ENCODE assay signal across 26 cellular contexts in the genomic region with DNA sequence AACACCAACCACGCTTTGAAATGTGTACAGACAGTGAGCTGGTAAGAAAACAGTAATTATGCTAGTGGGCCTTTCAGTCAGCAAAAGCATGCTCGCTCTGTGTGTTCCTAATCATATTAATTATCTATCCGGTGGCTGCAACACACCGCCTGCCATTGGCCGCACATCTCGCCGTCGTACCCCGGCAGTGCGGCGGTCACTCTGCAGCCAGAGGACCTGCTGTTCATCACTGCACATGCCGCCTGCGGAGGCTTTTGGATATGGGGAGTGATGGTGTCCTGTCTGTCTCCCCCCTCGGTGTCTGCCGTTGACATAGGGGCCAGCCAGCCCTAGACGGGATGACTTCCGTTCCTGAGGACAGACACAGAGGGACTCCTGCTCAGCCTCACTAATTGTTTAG.
"Had no signal": no experiment of that assay in that cellular context is flagged by ENCODE, and none has a peak within 500 bp of the region (broad histone marks: within the 10 kb centered on the region; RNA-seq: fewer than 3 reads in every experiment).

No MANE protein-coding gene starts in this region.

- DNase-seq: activated B cell treated with CpG ODN at 0.5 μM for 24 hours; activated CD4-positive, alpha-beta T cell treated with anti-CD3 and anti-CD28 coated beads for 1 hour; activated CD4-positive, alpha-beta T cell treated with anti-CD3 and anti-CD28 coated beads, Interleukin-2, amount 10 ng/mL, durations not matched to agents 24 days and 14 days; activated CD4-positive, alpha-beta T cell treated with anti-CD3 and anti-CD28 coated beads, Interleukin-2, amount 50 U/mL, for 48 hours; activated CD8-positive, alpha-beta memory T cell treated with anti-CD3 and anti-CD28 coated beads, Interleukin-2, amount 10 ng/mL, durations not matched to agents 7 days and 5 days; activated effector memory CD4-positive, alpha-beta T cell treated with Interleukin-2 at 50 U/mL for 16 hours; activated naive CD4-positive, alpha-beta T cell; activated T-cell treated with anti-CD3 and anti-CD28 coated beads, Interleukin-2, amount 50 U/mL, for 24 hours; body of pancreas; central memory CD4-positive, alpha-beta T cell; Karpas-422; MM.1S; NCI-H1105; NCI-H146; NCI-H187 treated with DMSO at 0.1 percent for 48 hours; NCI-H2081 treated with DMSO at 0.1 percent for 48 hours; NCI-H2171 treated with DMSO at 0.1 percent for 48 hours; NCI-H510A treated with DMSO at 0.1 percent for 48 hours; NCI-H774; NK-92 treated with Interleukin-12 subunit alpha and Interleukin-12 subunit beta, amount 100 ng/mL, for 24 hours; SHP77; T-cell; T-helper 2 cell; T1000 had no signal

- H3K27me3 ChIP-seq: ascending aorta, body of pancreas, SJSA1 had no signal

- H3K4me3 ChIP-seq: ascending aorta, body of pancreas, SJSA1 had no signal

- H3K9me3 ChIP-seq: ascending aorta, body of pancreas, SJSA1 had no signal

- H3K27ac ChIP-seq: ascending aorta, body of pancreas, SJSA1 had no signal

- H3K4me1 ChIP-seq: ascending aorta, body of pancreas, SJSA1 had no signal
